ENCODE assay signal across 1 cellular context in genomic region chr17:81923302-81924260, GRCh38.
A peak's percentile ranks its signal among the peaks of the same experiment; 100 is the strongest.
TF ChIP-seq lines count a peak whose summit lies in the region.

No MANE protein-coding gene starts in this region.

TF ChIP-seq in HepG2, 621 proteins besides CTCF, POLR2A, EP300 and RAD21 (continued from another document):
- TF ChIP-seq MLX (CRISPR knock-in tag; IDR thresholded peaks at IDR 0.05) (no peak), ZNF589 (CRISPR knock-in tag; conservative IDR thresholded peaks at IDR 0.05) (no peak), MAFG (CRISPR knock-in tag; IDR thresholded peaks at IDR 0.05) (peak; percentile 78; the same call in 1 of the 2 replicates), ZSCAN12 (CRISPR knock-in tag; IDR thresholded peaks at IDR 0.05) (no peak), NCOA1 (CRISPR knock-in tag; IDR thresholded peaks at IDR 0.05) (no peak), CC2D1A (CRISPR knock-in tag; IDR thresholded peaks at IDR 0.05) (no peak), TFAP4 (IDR thresholded peaks at IDR 0.05; ENCODE audit: borderline replicate concordance, low read depth) (no peak), AGO2 (optimal IDR thresholded peaks at IDR 0.05; ENCODE audit: low read depth, low read length) (peak; percentile 73), ISL2 (CRISPR knock-in tag; IDR thresholded peaks at IDR 0.05) (no peak), MAFK (conservative IDR thresholded peaks at IDR 0.05 in 1 of 2, IDR thresholded peaks at IDR 0.05 in 1 of 2; ENCODE audit: low read length in 2 of 2) (peak; percentile 97 to 99), CENPT (CRISPR knock-in tag; IDR thresholded peaks at IDR 0.05; ENCODE audit: low read depth) (no peak), GATAD2A (CRISPR knock-in tag; IDR thresholded peaks at IDR 0.05) (no peak), DZIP1 (CRISPR knock-in tag; IDR thresholded peaks at IDR 0.05) (0 out of 2 replicates have a peak, but pooled peaks have one; percentile 57), ZNF7 (CRISPR knock-in tag; IDR thresholded peaks at IDR 0.05) (no peak)
- TF ChIP-seq, protein P1, sequence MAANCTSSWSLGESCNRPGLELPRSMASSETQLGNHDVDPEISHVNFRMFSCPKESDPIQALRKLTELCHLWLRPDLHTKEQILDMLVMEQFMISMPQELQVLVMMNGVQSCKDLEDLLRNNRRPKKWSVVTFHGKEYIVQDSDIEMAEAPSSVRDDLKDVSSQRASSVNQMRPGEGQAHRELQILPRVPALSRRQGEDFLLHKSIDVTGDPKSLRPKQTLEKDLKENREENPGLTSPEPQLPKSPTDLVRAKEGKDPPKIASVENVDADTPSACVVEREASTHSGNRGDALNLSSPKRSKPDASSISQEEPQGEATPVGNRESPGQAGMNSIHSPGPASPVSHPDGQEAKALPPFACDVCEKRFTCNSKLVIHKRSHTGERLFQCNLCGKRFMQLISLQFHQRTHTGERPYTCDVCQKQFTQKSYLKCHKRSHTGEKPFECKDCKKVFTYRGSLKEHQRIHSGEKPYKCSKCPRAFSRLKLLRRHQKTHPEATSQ (CRISPR knock-in tag; IDR thresholded peaks at IDR 0.05; ENCODE audit: borderline replicate concordance) = no peak
